In genomic region chr7:85830982-85831381, GRCh38 we compare ENCODE assay signal across 19 cellular contexts.
DNase-seq lines count a peak whose midpoint lies in the region; ATAC-seq, FAIRE-seq and TF ChIP-seq lines count a peak whose summit lies in the region.
"Had no signal": no experiment of that assay in that cellular context is flagged by ENCODE, and none has a peak within 500 bp of the region (broad histone marks: within the 10 kb centered on the region; RNA-seq: fewer than 3 reads in every experiment).

No MANE protein-coding gene starts in this region.

- H3K4me2 ChIP-seq in HepG2 (ENCODE audit: low read depth, low read length) = no peak overlapping the region
- no peak overlapping the region for H3K4me2 ChIP-seq in K562 (ENCODE audit: insufficient read depth, low read length)
- H3K4me2 ChIP-seq: BLaER1 had no signal

- TF ChIP-seq RAD21 in HepG2 (CRISPR knock-in tag; IDR thresholded peaks at IDR 0.05) (no peak), K562 (CRISPR knock-in tag; conservative IDR thresholded peaks at IDR 0.05 in 1 of 2, IDR thresholded peaks at IDR 0.05 in 1 of 2) (no peak)

- no peaks in the 10 kb centered on the region for H3K36me3 Mint-ChIP-seq in stimulated activated naive B cell treated with anti-CD40 and anti-IgM and Interleukin-4, amounts not matched to agents 10 μg/mL and 1 μg/mL and 100 μg/mL, for 72 hours
- H3K36me3 Mint-ChIP-seq: CD14-positive monocyte; CD4-positive, alpha-beta memory T cell; IgD-negative memory B cell had no signal

- H3K4me1 Mint-ChIP-seq in stimulated activated naive B cell treated with anti-CD40 and anti-IgM and Interleukin-4, amounts not matched to agents 10 μg/mL and 1 μg/mL and 100 μg/mL, for 72 hours = no peaks in the 10 kb centered on the region
- H3K4me1 Mint-ChIP-seq: CD14-positive monocyte; CD4-positive, alpha-beta memory T cell; IgD-negative memory B cell had no signal

- no peak for TF ChIP-seq POLR2A in HepG2 (IDR thresholded peaks at IDR 0.05; ENCODE audit: insufficient read depth in 1 of 2, low read depth in 2 of 2, low read length in 2 of 2)
- TF ChIP-seq POLR2A in right lobe of liver (IDR thresholded peaks at IDR 0.05) = no peak
- no peak for TF ChIP-seq POLR2A in K562 (conservative IDR thresholded peaks at IDR 0.05)

- no peak overlapping the region for H3K27ac Mint-ChIP-seq in stimulated activated naive B cell treated with anti-CD40 and anti-IgM and Interleukin-4, amounts not matched to agents 10 μg/mL and 1 μg/mL and 100 μg/mL, for 72 hours
- H3K27ac Mint-ChIP-seq: CD14-positive monocyte; CD4-positive, alpha-beta memory T cell; H9; IgD-negative memory B cell had no signal

- in situ Hi-C loops in HepG2 (cut with HindIII; ENCODE audit: extremely low pct_ligation_motif_present, low pct_unique_long_range_greater_than_20kb) = no loop called here
- in situ Hi-C loops in K562 (cut with MboI) = no loop called here

- POLR2A ChIA-PET in HepG2 (lab: Yijun Ruan, JAX) (no interaction called here), K562 (lab: Yijun Ruan, JAX) (interaction anchor here (0.5 kb wide), 1 partner anchor 11 kb away, joined by 3 read pairs; no protein-coding TSS in a partner anchor)

- CTCF ChIA-PET in HepG2 (lab: Yijun Ruan, JAX; ENCODE audit: low intra/inter-chr PET ratio, low total read pairs) (no interaction called here), K562 (lab: Yijun Ruan, JAX; ENCODE audit: low intra/inter-chr PET ratio) (no interaction called here)

- H3K4me1 ChIP-seq in HepG2 (ENCODE audit: insufficient read depth, low read length) (no peaks in the 10 kb centered on the region), right lobe of liver (no peaks in the 10 kb centered on the region), K562 (replicated peaks in 1 of 2; ENCODE audit: control insufficient read depth in 2 of 2, insufficient read depth in 2 of 2, low read length in 2 of 2) (no peaks in the 10 kb centered on the region), pancreas (no peaks in the 10 kb centered on the region)
- H3K4me1 ChIP-seq: BLaER1 had no signal

- no peaks in the 10 kb centered on the region for H3K9me3 Mint-ChIP-seq in stimulated activated naive B cell treated with anti-CD40 and anti-IgM and Interleukin-4, amounts not matched to agents 10 μg/mL and 1 μg/mL and 100 μg/mL, for 72 hours
- H3K9me3 Mint-ChIP-seq: CD14-positive monocyte, H9 had no signal

- H3K79me2 ChIP-seq in HepG2 (ENCODE audit: insufficient read depth, low read length) (no peaks in the 10 kb centered on the region), K562 (ENCODE audit: control insufficient read depth, insufficient read depth, low read length) (no peaks in the 10 kb centered on the region)

- H3K9me3 ChIP-seq in HepG2 (ENCODE audit: low read length) (no peaks in the 10 kb centered on the region), right lobe of liver (no peaks in the 10 kb centered on the region), K562 (replicated peaks; ENCODE audit: control insufficient read depth, insufficient read depth, low read depth, low read length) (no peaks in the 10 kb centered on the region), pancreas (no peaks in the 10 kb centered on the region)
- H3K9me3 ChIP-seq: BLaER1 had no signal

- H3K27me3 ChIP-seq in HepG2 (ENCODE audit: control insufficient read depth in 1 of 2, insufficient read depth in 2 of 2, low read length in 2 of 2) = no peaks in the 10 kb centered on the region
- no peaks in the 10 kb centered on the region for H3K27me3 ChIP-seq in right lobe of liver
- H3K27me3 ChIP-seq in K562 (ENCODE audit: control insufficient read depth in 2 of 2, insufficient read depth in 2 of 2, low read length in 2 of 2) = no peaks in the 10 kb centered on the region
- no peaks in the 10 kb centered on the region for H3K27me3 ChIP-seq in pancreas
- H3K27me3 ChIP-seq: BLaER1 had no signal

- no peaks in the 10 kb centered on the region for H4K20me1 ChIP-seq in HepG2 (ENCODE audit: insufficient read depth, low read length)
- H4K20me1 ChIP-seq in K562 (replicated peaks; ENCODE audit: control insufficient read depth, insufficient read depth, low read length) = no peaks in the 10 kb centered on the region
- H4K20me1 ChIP-seq: BLaER1 had no signal

- BruUV-seq in HepG2 (replicated peaks; lab: Mats Ljungman, UMichigan) = no TSS peak
- no TSS peak for BruUV-seq in K562 (replicated peaks; lab: Mats Ljungman, UMichigan)

- H3K27me3 Mint-ChIP-seq in stimulated activated naive B cell treated with anti-CD40 and anti-IgM and Interleukin-4, amounts not matched to agents 10 μg/mL and 1 μg/mL and 100 μg/mL, for 72 hours = no peaks in the 10 kb centered on the region
- H3K27me3 Mint-ChIP-seq: CD4-positive, alpha-beta memory T cell; IgD-negative memory B cell had no signal

- H2AFZ ChIP-seq in HepG2 (ENCODE audit: low read length) (no peak overlapping the region), K562 (ENCODE audit: low read depth, low read length) (no peak overlapping the region)

- intact Hi-C loops in HepG2 (cut with micrococcal nuclease; ENCODE audit: unreplicated experiment) = loop anchor here (5.0 kb wide), 1 partner anchor 799 kb away; no protein-coding TSS in a partner anchor
- intact Hi-C loops in right lobe of liver (cut with DNase I) = no loop called here
- intact Hi-C loops in K562 (cut with micrococcal nuclease) = no loop called here
- intact Hi-C loops in pancreas (cut with DNase I) = no loop called here

- H3K36me3 ChIP-seq in HepG2 (replicated peaks in 1 of 2; ENCODE audit: control insufficient read depth in 1 of 2, insufficient read depth in 2 of 2, low read length in 2 of 2) (no peaks in the 10 kb centered on the region), right lobe of liver (no peaks in the 10 kb centered on the region), K562 (ENCODE audit: control insufficient read depth, insufficient read depth, low read length) (no peaks in the 10 kb centered on the region), pancreas (no peaks in the 10 kb centered on the region)
- H3K36me3 ChIP-seq: BLaER1 had no signal

- no peaks in the 10 kb centered on the region for H3K9me1 ChIP-seq in K562 (ENCODE audit: control insufficient read depth, insufficient read depth, low read length)

- DNase-seq in HepG2 (ENCODE audit: low spot score) (no peak), right lobe of liver (no peak), K562 (ENCODE audit: extremely low read depth in 1 of 4, low spot score in 3 of 4) (no peak), pancreas (no peak), retina (no peak)
- DNase-seq in stimulated activated naive B cell treated with anti-CD40 and anti-IgM and Interleukin-4, amounts not matched to agents 10 μg/mL and 1 μg/mL and 100 μg/mL, for 72 hours = no peak
- DNase-seq: CD4-positive, alpha-beta memory T cell; DMS153; DMS79; GF-D8; H9; KG1 had no signal

- no peak for FAIRE-seq in HepG2 (lab: Jason Lieb, UNC)
- no peak for FAIRE-seq in K562 (lab: Jason Lieb, UNC)
- FAIRE-seq in pancreas (lab: Jason Lieb, UNC) = peak; percentile 66
- FAIRE-seq: H1 had no signal

- H3K9ac ChIP-seq in HepG2 (ENCODE audit: insufficient read depth, low read depth, low read length) = no peak overlapping the region
- H3K9ac ChIP-seq in K562 (ENCODE audit: insufficient read depth in 1 of 2, low read depth in 2 of 2, low read length in 2 of 2) = no peak overlapping the region
- H3K9ac ChIP-seq: BLaER1 had no signal

- H3K27ac ChIP-seq in HepG2 (ENCODE audit: extremely low read length, insufficient read depth, low read length) (no peak overlapping the region), right lobe of liver (no peak overlapping the region), K562 (ENCODE audit: extremely low read depth, low read depth, low read length) (no peak overlapping the region), pancreas (no peak overlapping the region)
- H3K27ac ChIP-seq: 22Rv1, BLaER1, HL-60 had no signal

- TF ChIP-seq CTCF in HepG2 (CRISPR knock-in tag; IDR thresholded peaks at IDR 0.05) (no peak), right lobe of liver (IDR thresholded peaks at IDR 0.05) (no peak), K562 (IDR thresholded peaks at IDR 0.05 in 2 of 3, conservative IDR thresholded peaks at IDR 0.05 in 1 of 3; ENCODE audit: insufficient read depth in 2 of 3, low read depth in 1 of 3, low read length in 3 of 3) (no peak), pancreas (IDR thresholded peaks at IDR 0.05) (no peak)

- no peak for TF ChIP-seq EP300 in HepG2 (IDR thresholded peaks at IDR 0.05; ENCODE audit: low read depth in 2 of 2, low read length in 2 of 2)
- TF ChIP-seq EP300 in HepG2 (CRISPR knock-in tag; IDR thresholded peaks at IDR 0.05; ENCODE audit: borderline replicate concordance) = no peak
- no peak for TF ChIP-seq EP300 in K562 (IDR thresholded peaks at IDR 0.05; ENCODE audit: low read length)

- H3K4me3 ChIP-seq in HepG2 (replicated peaks in 1 of 3; ENCODE audit: insufficient read depth in 1 of 3, low read depth in 2 of 3, low read length in 3 of 3) (no peak overlapping the region), right lobe of liver (no peak overlapping the region), K562 (no peak overlapping the region), pancreas (no peak overlapping the region)
- H3K4me3 ChIP-seq: BLaER1 had no signal

- H3K4me3 Mint-ChIP-seq in stimulated activated naive B cell treated with anti-CD40 and anti-IgM and Interleukin-4, amounts not matched to agents 10 μg/mL and 1 μg/mL and 100 μg/mL, for 72 hours = no peak overlapping the region
- H3K4me3 Mint-ChIP-seq: CD14-positive monocyte; CD4-positive, alpha-beta memory T cell; H9; IgD-negative memory B cell had no signal

- ATAC-seq in HepG2 (no peak), right lobe of liver (no peak), K562 (no peak), pancreas (no peak), HG02840 (IDR thresholded peaks at IDR 0.05; ENCODE audit: low FRiP score, unreplicated experiment) (no peak)
- no peak for ATAC-seq in stimulated activated naive B cell treated with anti-CD40 and anti-IgM and Interleukin-4, amounts not matched to agents 10 μg/mL and 1 μg/mL and 100 μg/mL, for 72 hours (replicated peaks)

- WGBS in HepG2 (ENCODE audit: low lambda C conversion rate) = 0% methylated on average over 1 of the region's 1 CpG
- 19% methylated on average over 1 of the region's 1 CpG for WGBS in right lobe of liver (ENCODE audit: insufficient coverage, low coverage, low lambda C conversion rate, missing lambda C conversion rate)
- 0% methylated on average over 1 of the region's 1 CpG for WGBS in K562 (ENCODE audit: insufficient coverage, low coverage, missing lambda C conversion rate)
- 48 to 57% methylated on average over 1 of the region's 1 CpG for WGBS in pancreas, 2 donors

TF ChIP-seq in HepG2, 621 proteins besides CTCF, POLR2A, EP300 and RAD21 (continues in another document):
- TF ChIP-seq DR1 (CRISPR knock-in tag; IDR thresholded peaks at IDR 0.05) (no peak), POLR2G (IDR thresholded peaks at IDR 0.05; ENCODE audit: low read depth, low read length) (no peak), MAFK (conservative IDR thresholded peaks at IDR 0.05 in 1 of 2, IDR thresholded peaks at IDR 0.05 in 1 of 2; ENCODE audit: low read length in 2 of 2) (peak; percentile 15 to 82; a peak in 2 of 4 replicates)

TF ChIP-seq in K562, 482 proteins besides CTCF, POLR2A, EP300 and RAD21 (continues in another document):
- TF ChIP-seq ZFP30 (CRISPR knock-in tag; IDR thresholded peaks at IDR 0.05; ENCODE audit: borderline replicate concordance) (no peak), ADNP (tag; IDR thresholded peaks at IDR 0.05) (no peak), GATAD2A (IDR thresholded peaks at IDR 0.05) (no peak), MAFK (IDR thresholded peaks at IDR 0.05; ENCODE audit: low read length) (peak; percentile 40; the same call in 1 of the 2 replicates)

Comparison
In these comparisons a context has a peak if more than half of its experiments do, and no peak if none do; other contexts are left out.
1. Of the 241 proteins assayed by ChIP-seq in both HepG2 and K562: peak only in HepG2: none; only in K562: none; in both: MAFF and MAFK; in neither: 239.